16 cellular contexts compared by ENCODE assay signal in the genomic region with DNA sequence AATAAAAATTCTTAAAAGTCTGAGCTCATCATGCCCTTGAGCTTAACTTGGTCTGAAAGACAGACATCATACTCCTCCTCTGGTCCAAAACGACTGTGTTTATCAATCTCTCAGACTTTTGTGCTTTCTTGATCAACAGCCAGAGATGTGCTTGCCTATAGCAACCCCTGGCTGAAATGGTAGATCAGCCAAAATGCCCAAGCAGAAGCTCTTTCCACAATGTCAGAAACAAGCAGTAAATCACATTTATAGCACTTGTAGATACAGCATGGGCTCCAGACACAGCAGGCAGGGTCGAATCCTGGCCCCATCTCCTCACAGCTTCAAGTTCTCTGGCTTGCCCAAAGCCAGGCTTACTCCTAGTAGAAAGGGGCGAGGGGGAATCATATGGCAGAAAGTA.
"Had no signal": no experiment of that assay in that cellular context is flagged by ENCODE, and none has a peak within 500 bp of the region (broad histone marks: within the 10 kb centered on the region; RNA-seq: fewer than 3 reads in every experiment).

No MANE protein-coding gene starts in this region.

- H3K27me3 ChIP-seq: colonic mucosa, gastrocnemius medialis, heart right ventricle, left lung, neural progenitor cell, ovary, upper lobe of right lung had no signal

- H3K9me3 ChIP-seq: colonic mucosa, gastrocnemius medialis, heart right ventricle, left lung, lower lobe of right lung, ovary, upper lobe of right lung had no signal

- H3K36me3 ChIP-seq: colonic mucosa, gastrocnemius medialis, heart right ventricle, left lung, lower lobe of right lung, neural progenitor cell, ovary, upper lobe of right lung had no signal

- H2AFZ ChIP-seq: neural progenitor cell had no signal

- ATAC-seq: heart right ventricle; natural killer cell treated with Interleukin-12 subunit alpha and Interleukin-12 subunit beta and Interleukin-15 and Interleukin-18, amount 100 ng/mL, for 72 hours; right cardiac atrium had no signal

- H3K4me2 ChIP-seq: neural progenitor cell had no signal

- H3K4me1 ChIP-seq: colonic mucosa, left lung, lower lobe of right lung, neural progenitor cell, upper lobe of right lung had no signal

- H3K4me3 ChIP-seq: colonic mucosa, gastrocnemius medialis, heart right ventricle, left lung, lower lobe of right lung, neural progenitor cell, ovary, upper lobe of right lung had no signal

- H3K9ac ChIP-seq: neural progenitor cell had no signal

- DNase-seq: colonic mucosa; dermis blood vessel endothelial cell; gastrocnemius medialis; heart right ventricle; hypothalamus; left lung; lower lobe of right lung; midbrain; nucleus accumbens; ovary; right cardiac atrium; stimulated activated CD4-positive, alpha-beta T cell treated with anti-CD3 and anti-CD28 coated beads, Interleukin-12 subunit alpha, Interleukin-12 subunit beta, amount 100 ng/mL, for 4 hours; stimulated activated naive CD4-positive, alpha-beta T cell treated with Interleukin-2 at 50 U/mL for 16 hours; upper lobe of right lung had no signal

- H3K27ac ChIP-seq: colonic mucosa, heart right ventricle, left lung, lower lobe of right lung, neural progenitor cell, ovary, upper lobe of right lung had no signal
